2 cellular contexts compared by ENCODE assay signal in genomic region chr14:95258156-95258555, GRCh38.
TF ChIP-seq lines count a peak whose summit lies in the region.

No MANE protein-coding gene starts in this region.

TF ChIP-seq in HCT116, 20 proteins besides CTCF, POLR2A, EP300 and RAD21:
- TF ChIP-seq CBX3 (IDR thresholded peaks at IDR 0.05; ENCODE audit: low read depth) (0 out of 2 replicates have a peak, but pooled peaks have one; percentile 26), MAX (IDR thresholded peaks at IDR 0.05) (no peak)

TF ChIP-seq in GM12878, 131 proteins besides CTCF, POLR2A, EP300 and RAD21:
- no peak for TF ChIP-seq RCOR1 (conservative IDR thresholded peaks at IDR 0.05; ENCODE audit: low read depth, low read length)
- TF ChIP-seq BRCA1 (IDR thresholded peaks at IDR 0.05; ENCODE audit: low read depth, low read length), result no peak
- TF ChIP-seq YY1 (IDR thresholded peaks at IDR 0.05; ENCODE audit: low read depth, low read length), result no peak
- TF ChIP-seq STAT3 (IDR thresholded peaks at IDR 0.05; ENCODE audit: low read depth, low read length), result no peak
- TF ChIP-seq BCL3 (IDR thresholded peaks at IDR 0.05; ENCODE audit: borderline replicate concordance, insufficient read depth, low read depth, low read length, poor library complexity, severe bottlenecking), result peak; percentile 20
- TF ChIP-seq ZBTB4 (CRISPR knock-in tag; IDR thresholded peaks at IDR 0.05), result no peak
- TF ChIP-seq E4F1 (IDR thresholded peaks at IDR 0.05; ENCODE audit: borderline replicate concordance, partially characterized antibody), result no peak
- no peak for TF ChIP-seq JUND (IDR thresholded peaks at IDR 0.05; ENCODE audit: low read depth, low read length)
